21 cellular contexts compared by ENCODE assay signal in the genomic region with DNA sequence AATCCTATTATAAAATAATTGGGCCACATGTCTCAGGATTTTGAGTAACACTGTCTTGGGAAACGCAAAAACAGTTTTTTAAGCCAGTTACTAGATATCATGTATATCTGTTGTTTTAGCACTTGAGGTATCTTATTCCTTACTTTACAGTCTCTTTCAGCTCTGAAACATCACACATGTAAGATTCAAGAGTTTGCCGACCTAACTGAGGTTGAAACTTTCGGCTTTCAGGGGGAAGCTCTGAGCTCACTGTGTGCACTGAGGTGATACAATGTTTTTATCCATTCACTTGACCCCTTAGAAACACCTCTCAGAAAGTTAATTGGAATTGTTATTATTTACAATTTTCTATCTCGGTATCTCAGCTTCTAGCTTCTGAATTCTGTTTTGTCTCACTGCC. TPM values are rescaled to one million over a fixed set of nuclear protein-coding genes. Genes with fewer than 3 reads are reported as not detected.
"Had no signal": no experiment of that assay in that cellular context is flagged by ENCODE, and none has a peak within 500 bp of the region (broad histone marks: within the 10 kb centered on the region; RNA-seq: fewer than 3 reads in every experiment).

No MANE protein-coding gene starts in this region.

RNA-seq across cellular contexts. Expression of a gene that starts 18.8 kb away (rescaled TPM):
- total RNA-seq: endodermal cell, esophagus mucosa, gastrocnemius medialis, glomerular endothelial cell, left ventricle myocardium superior, lower lobe of right lung, mononuclear cell, natural killer cell, ovary, psoas muscle, renal cortical epithelial cell, right cardiac atrium, sigmoid colon, skeletal muscle tissue, stomach, subcutaneous adipose tissue, temporal lobe, thyroid gland, urinary bladder had no signal
- polyA plus RNA-seq: keratinocyte, neural cell, ovary, stomach, urinary bladder had no signal
